8 cellular contexts compared by ENCODE assay signal in the genomic region with DNA sequence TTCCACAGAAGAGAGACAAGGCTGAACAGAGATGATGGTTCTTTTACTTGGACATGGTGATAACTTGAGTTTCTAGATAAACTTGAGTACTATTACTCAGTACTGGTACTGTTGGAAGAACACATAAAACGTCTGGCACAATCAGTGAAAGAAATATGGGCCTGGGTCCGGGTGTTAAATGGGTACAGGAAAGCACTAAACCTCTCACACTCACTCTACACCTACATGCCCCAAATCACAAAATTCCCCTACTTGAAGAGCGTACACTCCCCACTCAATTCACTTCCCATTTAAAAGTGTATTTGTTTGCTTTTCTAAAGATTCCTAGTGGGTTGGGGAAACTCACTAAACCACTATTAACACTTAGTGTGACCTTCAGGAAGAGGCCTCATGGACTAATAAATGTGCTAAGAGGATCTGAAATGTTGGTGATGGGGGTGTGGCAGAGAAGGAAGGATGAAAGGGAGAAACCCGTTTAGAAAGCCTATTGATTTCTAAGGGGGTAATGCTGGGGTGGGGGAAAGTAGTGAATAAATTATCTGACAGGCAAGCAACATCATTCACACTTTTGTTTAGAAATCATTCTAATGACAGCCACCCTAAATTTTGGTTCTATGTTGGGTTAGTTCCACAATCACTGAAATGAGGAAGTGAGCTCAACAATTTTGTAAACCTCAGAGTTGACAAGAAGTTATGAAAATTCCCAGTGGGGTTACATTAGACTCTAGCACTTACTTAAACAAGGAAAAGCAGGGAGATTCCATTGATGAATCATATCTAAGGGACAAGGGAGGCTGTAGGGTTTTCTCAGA.
A peak's percentile ranks its signal among the peaks of the same experiment; 100 is the strongest.
DNase-seq lines count a peak whose midpoint lies in the region; ATAC-seq and TF ChIP-seq lines count a peak whose summit lies in the region.

No MANE protein-coding gene starts in this region.

- TF ChIP-seq POLR2A in tibial nerve (IDR thresholded peaks at IDR 0.05): no peak

- H3K4me3 ChIP-seq in tibial nerve (no peak overlapping the region), left ventricle myocardium inferior (no peak overlapping the region)

- H3K4me1 ChIP-seq in tibial nerve (peaks cover 0 to 45% (median 25%) of the 10 kb centered on the region in 4 donors), left ventricle myocardium inferior (peaks cover 44% of the 10 kb centered on the region)

- H3K9me3 Mint-ChIP-seq in dendritic cell treated with granulocyte-macrophage colony-stimulating factor and Interleukin-4, amounts not matched to agents 40 ng/mL and 50 ng/mL, for 4 days: no peaks in the 10 kb centered on the region

- H3K4me3 Mint-ChIP-seq in dendritic cell treated with granulocyte-macrophage colony-stimulating factor and Interleukin-4, amounts not matched to agents 40 ng/mL and 50 ng/mL, for 4 days: no peak overlapping the region

- H3K4me1 Mint-ChIP-seq in dendritic cell treated with granulocyte-macrophage colony-stimulating factor and Interleukin-4, amounts not matched to agents 40 ng/mL and 50 ng/mL, for 4 days (ENCODE audit: low read depth): peaks cover 45% of the 10 kb centered on the region

- H3K9me3 ChIP-seq in tibial nerve (no peaks in the 10 kb centered on the region), left ventricle myocardium inferior (replicated peaks) (no peaks in the 10 kb centered on the region)

- peak; percentile 18 for ATAC-seq in HG03442 (IDR thresholded peaks at IDR 0.05; ENCODE audit: unreplicated experiment)

- H3K27ac Mint-ChIP-seq in dendritic cell treated with granulocyte-macrophage colony-stimulating factor and Interleukin-4, amounts not matched to agents 40 ng/mL and 50 ng/mL, for 4 days: peak overlapping the region; percentile 79

- H3K27me3 Mint-ChIP-seq in dendritic cell treated with granulocyte-macrophage colony-stimulating factor and Interleukin-4, amounts not matched to agents 40 ng/mL and 50 ng/mL, for 4 days: no peaks in the 10 kb centered on the region

- DNase-seq in SIG-M5 treated with dmso at 0.1 percent for 504 hours (lab: John Stamatoyannopoulos, UW; ENCODE audit: unreplicated experiment) (peak; percentile 75), SIG-M5 (lab: John Stamatoyannopoulos, UW) (no peak), tibial nerve (ENCODE audit: low spot score in 2 of 2) (no peak), anterior cingulate cortex (lab: John Stamatoyannopoulos, UW) (no peak), left ventricle myocardium inferior (no peak)
- DNase-seq in activated CD8-positive, alpha-beta memory T cell treated with anti-CD3 and anti-CD28 coated beads, Interleukin-2, amount 50 U/mL, for 4 hours: no peak

- TF ChIP-seq CTCF in tibial nerve (IDR thresholded peaks at IDR 0.05) (no peak), left ventricle myocardium inferior (IDR thresholded peaks at IDR 0.05; ENCODE audit: borderline replicate concordance) (no peak)

- H3K27me3 ChIP-seq in tibial nerve: no peaks in the 10 kb centered on the region
- no peaks in the 10 kb centered on the region for H3K27me3 ChIP-seq in left ventricle myocardium inferior (ENCODE audit: low read depth)

- no peak for TF ChIP-seq EP300 in tibial nerve (IDR thresholded peaks at IDR 0.05)

- 59 to 72% methylated on average over 4 of the region's 4 CpGs for WGBS in tibial nerve, 2 donors

- intact Hi-C loops in dendritic cell treated with granulocyte-macrophage colony-stimulating factor and Interleukin-4, amounts not matched to agents 40 ng/mL and 50 ng/mL, for 4 days (cut with micrococcal nuclease): loop anchor here (5.0 kb wide), 2 partner anchors 63 to 173 kb away; no protein-coding TSS in a partner anchor
- intact Hi-C loops in left ventricle myocardium inferior (cut with micrococcal nuclease): no loop called here

- no peaks in the 10 kb centered on the region for H3K36me3 ChIP-seq in tibial nerve
- no peaks in the 10 kb centered on the region for H3K36me3 ChIP-seq in left ventricle myocardium inferior

- peak overlapping the region in 3 of 4 donors; percentile 1 to 41 (median 18) for H3K27ac ChIP-seq in tibial nerve
- H3K27ac ChIP-seq in left ventricle myocardium inferior (replicated peaks): no peak overlapping the region

- H3K36me3 Mint-ChIP-seq in dendritic cell treated with granulocyte-macrophage colony-stimulating factor and Interleukin-4, amounts not matched to agents 40 ng/mL and 50 ng/mL, for 4 days (ENCODE audit: low read depth): no peaks in the 10 kb centered on the region
